In genomic region chr2:20326163-20326780, GRCh38 we compare ENCODE assay signal across 8 cellular contexts. TPM values are rescaled to one million over a fixed set of nuclear protein-coding genes. Genes with fewer than 3 reads are reported as not detected.
DNase-seq lines count a peak whose midpoint lies in the region; ATAC-seq and TF ChIP-seq lines count a peak whose summit lies in the region.

No MANE protein-coding gene starts in this region.

- ATAC-seq in GM19395 (IDR thresholded peaks at IDR 0.05; ENCODE audit: unreplicated experiment) (peak; percentile 69), SK-N-SH treated with all-trans-retinoic acid at 6 μM for 48 hours (peak; percentile 97), body of pancreas (peak; percentile 66)

- H4K20me1 ChIP-seq in Karpas-422 (ENCODE audit: insufficient read depth, low read depth, low read length) = peaks cover 31% of the 10 kb centered on the region

- intact Hi-C loops in body of pancreas (cut with DNase I) = no loop called here

- H3K36me3 ChIP-seq in Karpas-422 (ENCODE audit: insufficient read depth, low read length) (peaks cover 33% of the 10 kb centered on the region), body of pancreas (replicated peaks in 1 of 2; ENCODE audit: insufficient read depth in 1 of 2, low read depth in 2 of 2) (peaks cover 0 to 2% of the 10 kb centered on the region in 2 donors)

- TF ChIP-seq CTCF in body of pancreas (IDR thresholded peaks at IDR 0.05) = peak; percentile 36 to 62 (median 60)

- no peaks in the 10 kb centered on the region for H3K9me2 ChIP-seq in Karpas-422 (replicated peaks; ENCODE audit: insufficient read depth, low read length)

- H3K27me3 ChIP-seq in Karpas-422 (ENCODE audit: low read length) (no peaks in the 10 kb centered on the region), body of pancreas (no peaks in the 10 kb centered on the region)

- H3K4me3 ChIP-seq in Karpas-422 (ENCODE audit: low read length) (no peak overlapping the region), body of pancreas (no peak overlapping the region)

- no peak for TF ChIP-seq POLR2A in body of pancreas (IDR thresholded peaks at IDR 0.05)

- H3K9ac ChIP-seq in Karpas-422 (ENCODE audit: low read length) = no peak overlapping the region

- H3K4me1 ChIP-seq in Karpas-422 (ENCODE audit: low read length) (peaks cover 95% of the 10 kb centered on the region), body of pancreas (peaks cover 24% of the 10 kb centered on the region)

- DNase-seq in D341Med (ENCODE audit: low spot score) = peak; percentile 58
- DNase-seq in Karpas-422 = peak; percentile 86
- peak; percentile 53 to 73 (median 60) for DNase-seq in body of pancreas
- DNase-seq in iris pigment epithelial cell (ENCODE audit: low read depth) = peak; percentile 72
- peak; percentile 53 for DNase-seq in stimulated activated CD4-positive, alpha-beta T cell treated with anti-CD3 and anti-CD28 coated beads, Interleukin-4, amount 100 ng/mL, for 24 hours
- DNase-seq in effector CD8-positive, alpha-beta T cell (lab: John Stamatoyannopoulos, UW) = no peak

- peaks cover 99% of the 10 kb centered on the region for H3K79me2 ChIP-seq in Karpas-422 (ENCODE audit: low read length)

- no peak overlapping the region for H2AFZ ChIP-seq in Karpas-422 (ENCODE audit: low read length)

- WGBS in body of pancreas, 2 donors = 24 to 33% methylated on average over 4 of the region's 4 CpGs

- peak overlapping the region; percentile 10 for H3K4me2 ChIP-seq in Karpas-422 (ENCODE audit: low read depth, low read length, poor library complexity, severe bottlenecking)

- H3K9me3 ChIP-seq in Karpas-422 (ENCODE audit: low read length) = no peaks in the 10 kb centered on the region
- H3K9me3 ChIP-seq in body of pancreas = no peaks in the 10 kb centered on the region

- peak overlapping the region; percentile 58 for H3K27ac ChIP-seq in Karpas-422 (ENCODE audit: low read length)
- H3K27ac ChIP-seq in body of pancreas = no peak overlapping the region

TF ChIP-seq in SK-N-SH treated with all-trans-retinoic acid at 6 μM for 48 hours, 23 proteins besides CTCF, POLR2A, EP300 and RAD21:
- TF ChIP-seq PPARA (CRISPR knock-in tag; IDR thresholded peaks at IDR 0.05; ENCODE audit: borderline replicate concordance) = no peak
- no peak for TF ChIP-seq TOX (CRISPR knock-in tag; IDR thresholded peaks at IDR 0.05; ENCODE audit: borderline replicate concordance)
- TF ChIP-seq ZNF70 (CRISPR knock-in tag; IDR thresholded peaks at IDR 0.05) = no peak
- no peak for TF ChIP-seq OSR1 (CRISPR knock-in tag; IDR thresholded peaks at IDR 0.05)
- no peak for TF ChIP-seq TSHZ2 (CRISPR knock-in tag; IDR thresholded peaks at IDR 0.05)
- no peak for TF ChIP-seq ISL1 (CRISPR knock-in tag; IDR thresholded peaks at IDR 0.05)
- TF ChIP-seq ARNTL (CRISPR knock-in tag; IDR thresholded peaks at IDR 0.05; ENCODE audit: borderline replicate concordance, low read depth) = no peak
- TF ChIP-seq RARB (CRISPR knock-in tag; IDR thresholded peaks at IDR 0.05) = no peak
- no peak for TF ChIP-seq CSRNP3 (CRISPR knock-in tag; IDR thresholded peaks at IDR 0.05)
- no peak for TF ChIP-seq PATZ1 (CRISPR knock-in tag; IDR thresholded peaks at IDR 0.05; ENCODE audit: borderline replicate concordance)
- no peak for TF ChIP-seq BACH2 (CRISPR knock-in tag; IDR thresholded peaks at IDR 0.05; ENCODE audit: borderline replicate concordance)
- TF ChIP-seq ZFP30 (CRISPR knock-in tag; IDR thresholded peaks at IDR 0.05) = no peak
- no peak for TF ChIP-seq CSDC2 (CRISPR knock-in tag; IDR thresholded peaks at IDR 0.05)
- no peak for TF ChIP-seq CREB5 (CRISPR knock-in tag; IDR thresholded peaks at IDR 0.05; ENCODE audit: low read depth)
- TF ChIP-seq ESRRG (CRISPR knock-in tag; IDR thresholded peaks at IDR 0.05) = no peak
- TF ChIP-seq ZFP3 (CRISPR knock-in tag; IDR thresholded peaks at IDR 0.05) = no peak
- TF ChIP-seq SNAI2 (CRISPR knock-in tag; IDR thresholded peaks at IDR 0.05) = no peak
- TF ChIP-seq ZNF565 (CRISPR knock-in tag; conservative IDR thresholded peaks at IDR 0.05; ENCODE audit: low read depth) = no peak
- no peak for TF ChIP-seq GLIS3 (CRISPR knock-in tag; IDR thresholded peaks at IDR 0.05)

RNA-seq across cellular contexts. Expression of gene PUM2, which starts 24.4 kb away (rescaled TPM):
- 60.1 and 80.3 TPM in 2 replicates for total RNA-seq in Karpas-422 (2014; rRNA removed; shearing (Covaris generic); ENCODE audit: low replicate concordance)
- total RNA-seq in body of pancreas = 10 to 100 TPM; 25.7 to 43.3 TPM
